ENCODE assay signal across 21 cellular contexts in genomic region chr20:33278700-33279099, GRCh38. TPM values are rescaled to one million over a fixed set of nuclear protein-coding genes. Genes with fewer than 3 reads are reported as not detected.
DNase-seq lines count a peak whose midpoint lies in the region; ATAC-seq, FAIRE-seq and TF ChIP-seq lines count a peak whose summit lies in the region.
"Had no signal": no experiment of that assay in that cellular context is flagged by ENCODE, and none has a peak within 500 bp of the region (broad histone marks: within the 10 kb centered on the region; RNA-seq: fewer than 3 reads in every experiment).

No MANE protein-coding gene starts in this region.

- no peak for FAIRE-seq in HepG2 (lab: Jason Lieb, UNC)
- FAIRE-seq: D721Med, G401.6, GM12891 had no signal

- H3K27me3 ChIP-seq in body of pancreas (no peaks in the 10 kb centered on the region), HepG2 (ENCODE audit: control insufficient read depth in 1 of 2, insufficient read depth in 2 of 2, low read length in 2 of 2) (peaks cover 3 to 6% of the 10 kb centered on the region in 2 experiments; a peak in 2 of 5 replicates)

- no peaks in the 10 kb centered on the region for H4K20me1 ChIP-seq in HepG2 (ENCODE audit: insufficient read depth, low read length)

- in situ Hi-C loops in HepG2 (cut with HindIII; ENCODE audit: extremely low pct_ligation_motif_present, low pct_unique_long_range_greater_than_20kb): no loop called here

- ATAC-seq in left ventricle myocardium superior (no peak), body of pancreas (no peak), HepG2 (no peak), GM19452 (IDR thresholded peaks at IDR 0.05; ENCODE audit: unreplicated experiment) (no peak), GM18868 (IDR thresholded peaks at IDR 0.05; ENCODE audit: unreplicated experiment) (no peak)
- ATAC-seq: GM23338, HCT116 had no signal

- no peak overlapping the region for H3K9ac ChIP-seq in HepG2 (ENCODE audit: insufficient read depth, low read depth, low read length)

- no peak for TF ChIP-seq CTCF in body of pancreas (IDR thresholded peaks at IDR 0.05)
- no peak for TF ChIP-seq CTCF in HepG2 (CRISPR knock-in tag; IDR thresholded peaks at IDR 0.05)

- H3K4me2 ChIP-seq in HepG2 (ENCODE audit: low read depth, low read length): no peak overlapping the region
- H3K4me2 ChIP-seq: GM23338 had no signal

- peaks cover 17% of the 10 kb centered on the region for H3K4me1 ChIP-seq in body of pancreas
- H3K4me1 ChIP-seq in HepG2 (ENCODE audit: insufficient read depth, low read length): peaks cover 89% of the 10 kb centered on the region

- H3K27ac ChIP-seq in body of pancreas (peak overlapping the region in 3 of 4 donors; percentile 82 to 91 (median 82)), HepG2 (ENCODE audit: extremely low read length, insufficient read depth, low read length) (no peak overlapping the region)

- TF ChIP-seq EP300 in HepG2 (IDR thresholded peaks at IDR 0.05; ENCODE audit: low read depth in 2 of 2, low read length in 2 of 2) (no peak; a peak in 1 of 4 replicates), HepG2 (CRISPR knock-in tag; IDR thresholded peaks at IDR 0.05; ENCODE audit: borderline replicate concordance) (no peak)

- H3K4me3 ChIP-seq in body of pancreas (no peak overlapping the region), HepG2 (replicated peaks in 1 of 3; ENCODE audit: insufficient read depth in 1 of 3, low read depth in 2 of 3, low read length in 3 of 3) (no peak overlapping the region)
- H3K4me3 ChIP-seq: GM23338 had no signal

- CTCF ChIA-PET in HepG2 (lab: Yijun Ruan, JAX; ENCODE audit: low intra/inter-chr PET ratio, low total read pairs): no interaction called here

- H2AFZ ChIP-seq in HepG2 (ENCODE audit: low read length): no peak overlapping the region

- WGBS in body of pancreas, 2 donors: 51 to 59% methylated on average over 3 of the region's 3 CpGs
- WGBS in HepG2 (ENCODE audit: low lambda C conversion rate): 12% methylated on average over 3 of the region's 3 CpGs

- DNase-seq in cardiac septum (ENCODE audit: low spot score) (peak; percentile 12), left ventricle myocardium superior (no peak), body of pancreas (no peak), HepG2 (ENCODE audit: low spot score) (no peak), inferior parietal cortex (ENCODE audit: extremely low spot score) (no peak), NCI-H1105 treated with DMSO at 0.1 percent for 48 hours (lab: John Stamatoyannopoulos, UW) (no peak)
- DNase-seq: 8988T; CD4-positive, CD25-positive, alpha-beta regulatory T cell; CD8-positive, alpha-beta memory T cell; COR-L47; H7; HFFc6 had no signal

- BruUV-seq in HepG2 (replicated peaks; lab: Mats Ljungman, UMichigan): no TSS peak

- TF ChIP-seq POLR2A in body of pancreas (IDR thresholded peaks at IDR 0.05) (no peak), HepG2 (IDR thresholded peaks at IDR 0.05; ENCODE audit: insufficient read depth in 1 of 2, low read depth in 2 of 2, low read length in 2 of 2) (no peak)

- intact Hi-C loops in cardiac septum (cut with DNase I) (no loop called here), left ventricle myocardium superior (cut with micrococcal nuclease) (no loop called here), body of pancreas (cut with DNase I) (no loop called here), HepG2 (cut with micrococcal nuclease; ENCODE audit: unreplicated experiment) (no loop called here)

- TF ChIP-seq RAD21 in HepG2 (CRISPR knock-in tag; IDR thresholded peaks at IDR 0.05): no peak

- H3K36me3 ChIP-seq in body of pancreas (replicated peaks in 1 of 2; ENCODE audit: insufficient read depth in 1 of 2, low read depth in 2 of 2): no peaks in the 10 kb centered on the region
- no peaks in the 10 kb centered on the region for H3K36me3 ChIP-seq in HepG2 (replicated peaks in 1 of 2; ENCODE audit: control insufficient read depth in 1 of 2, insufficient read depth in 2 of 2, low read length in 2 of 2)

- H3K9me3 ChIP-seq in body of pancreas (no peaks in the 10 kb centered on the region), HepG2 (ENCODE audit: low read length) (no peaks in the 10 kb centered on the region)

- POLR2A ChIA-PET in HepG2 (lab: Yijun Ruan, JAX): no interaction called here

- no peaks in the 10 kb centered on the region for H3K79me2 ChIP-seq in HepG2 (ENCODE audit: insufficient read depth, low read length)

TF ChIP-seq in HepG2, 621 proteins besides CTCF, POLR2A, EP300 and RAD21 (continues in another document):
- no peak for TF ChIP-seq AHR (CRISPR knock-in tag; IDR thresholded peaks at IDR 0.05)
- TF ChIP-seq RELA (CRISPR knock-in tag; IDR thresholded peaks at IDR 0.05): no peak
- TF ChIP-seq REPIN1 (CRISPR knock-in tag; IDR thresholded peaks at IDR 0.05; ENCODE audit: borderline replicate concordance, low read depth): no peak
- no peak for TF ChIP-seq ZNF598 (CRISPR knock-in tag; IDR thresholded peaks at IDR 0.05; ENCODE audit: borderline replicate concordance)
- TF ChIP-seq SMAD1 (CRISPR knock-in tag; IDR thresholded peaks at IDR 0.05; ENCODE audit: borderline replicate concordance, low read depth): no peak
- TF ChIP-seq U2AF2 (IDR thresholded peaks at IDR 0.05; ENCODE audit: low read depth, low read length): no peak
- TF ChIP-seq NR2F2 (IDR thresholded peaks at IDR 0.05; ENCODE audit: borderline replicate concordance, low read depth): peak; percentile 88
- TF ChIP-seq BRF2 (CRISPR knock-in tag; IDR thresholded peaks at IDR 0.05): no peak
- TF ChIP-seq IRX3 (CRISPR knock-in tag; IDR thresholded peaks at IDR 0.05; ENCODE audit: borderline replicate concordance, low read depth): no peak

RNA-seq across cellular contexts. Expression of gene BPIFB1, which starts 4.3 kb away (rescaled TPM):
- total RNA-seq in cardiac septum: not detected
- total RNA-seq in left ventricle myocardium superior: not detected
- total RNA-seq in body of pancreas: not detected
- total RNA-seq in HepG2 (2016; rRNA removed; fragmentation: Illumina TruSeq; extraction: Trizol): 0.18 and 0.82 TPM in 2 replicates
- 0.18 TPM in 1 of 2 replicates, not detected in the other for total RNA-seq in HepG2 (2016; cell fraction: cytosol; rRNA removed; fragmentation: Illumina TruSeq; extraction: Trizol; ENCODE audit: low read depth)
- 0.34 and 0.56 TPM in 2 replicates for total RNA-seq in HepG2 (2016; cell fraction: insoluble cytoplasmic fraction; rRNA removed; fragmentation: Illumina TruSeq; extraction: Trizol)
- total RNA-seq in HepG2 (2016; cell fraction: membrane; rRNA removed; fragmentation: Illumina TruSeq; extraction: Trizol): 0.28 TPM in 2 replicates
- 0.59 and 0.75 TPM in 2 replicates for total RNA-seq in HepG2 (2016; cell fraction: nucleus; rRNA removed; fragmentation: Illumina TruSeq; extraction: Trizol)
- polyA plus RNA-seq in HepG2 (2011; rRNA removed): 4.4 and 9.2 TPM in 2 replicates
- polyA plus RNA-seq in HepG2 (2011; cell fraction: cytosol; rRNA removed): 3.2 and 5.0 TPM in 2 replicates
- 5.1 and 7.3 TPM in 2 replicates for polyA plus RNA-seq in HepG2 (2011; cell fraction: nucleus; rRNA removed)
- 7.9 and 12.0 TPM in 2 replicates for polyA plus RNA-seq in HepG2 (2012)
- polyA plus RNA-seq in HepG2 (2016; cell fraction: cytosol; fragmentation: Illumina TruSeq; extraction: Trizol; ENCODE audit: low read depth): 0.26 and 0.36 TPM in 2 replicates
- 0.54 and 0.91 TPM in 2 replicates for polyA plus RNA-seq in HepG2 (2016; cell fraction: insoluble cytoplasmic fraction; fragmentation: Illumina TruSeq; extraction: Trizol; ENCODE audit: low read depth)
- polyA plus RNA-seq in HepG2 (2016; cell fraction: membrane; fragmentation: Illumina TruSeq; extraction: Trizol; ENCODE audit: low read depth): 0.17 and 0.40 TPM in 2 replicates
- polyA plus RNA-seq in HepG2 (2016; cell fraction: nucleus; fragmentation: Illumina TruSeq; extraction: Trizol; ENCODE audit: insufficient read depth, low read depth): 0.97 and 1.00 TPM in 2 replicates
- 3.7 TPM in 1 of 2 replicates, not detected in the other for polyA minus RNA-seq in HepG2 (2011; rRNA and poly(A)+ RNA removed; ENCODE audit: low replicate concordance)
- polyA minus RNA-seq in HepG2 (2011; cell fraction: cytosol; rRNA and poly(A)+ RNA removed): 0.44 and 1.6 TPM in 2 replicates
- 1.7 and 2.0 TPM in 2 replicates for polyA minus RNA-seq in HepG2 (2011; cell fraction: nucleus; rRNA and poly(A)+ RNA removed)
- total RNA-seq: A673; CD4-positive, CD25-positive, alpha-beta regulatory T cell; CD8-positive, alpha-beta memory T cell; GM23338; H7; HFFc6 had no signal
- polyA plus RNA-seq: AG04450; CD4-positive, CD25-positive, alpha-beta regulatory T cell; CD8-positive, alpha-beta memory T cell; GM23338 had no signal

RNA-seq across cellular contexts. Expression of gene BPIFA1, which starts 42.9 kb away (rescaled TPM):
- total RNA-seq in cardiac septum (not detected), left ventricle myocardium superior (not detected), body of pancreas (not detected), HepG2 (2016; rRNA removed; fragmentation: Illumina TruSeq; extraction: Trizol) (not detected in 2 replicates)
- total RNA-seq in HepG2 (2016; cell fraction: cytosol; rRNA removed; fragmentation: Illumina TruSeq; extraction: Trizol; ENCODE audit: low read depth): not detected in 2 replicates
- not detected in 2 replicates for total RNA-seq in HepG2 (2016; cell fraction: insoluble cytoplasmic fraction; rRNA removed; fragmentation: Illumina TruSeq; extraction: Trizol)
- not detected in 2 replicates for total RNA-seq in HepG2 (2016; cell fraction: membrane; rRNA removed; fragmentation: Illumina TruSeq; extraction: Trizol)
- total RNA-seq in HepG2 (2016; cell fraction: nucleus; rRNA removed; fragmentation: Illumina TruSeq; extraction: Trizol): not detected in 2 replicates
- polyA plus RNA-seq in HepG2 (2011; rRNA removed): not detected in 2 replicates
- polyA plus RNA-seq in HepG2 (2011; cell fraction: cytosol; rRNA removed): not detected in 2 replicates
- not detected in 2 replicates for polyA plus RNA-seq in HepG2 (2011; cell fraction: nucleus; rRNA removed)
- polyA plus RNA-seq in HepG2 (2012): not detected in 2 replicates
- polyA plus RNA-seq in HepG2 (2016; cell fraction: cytosol; fragmentation: Illumina TruSeq; extraction: Trizol; ENCODE audit: low read depth): not detected in 2 replicates
- polyA plus RNA-seq in HepG2 (2016; cell fraction: insoluble cytoplasmic fraction; fragmentation: Illumina TruSeq; extraction: Trizol; ENCODE audit: low read depth): not detected in 2 replicates
- polyA plus RNA-seq in HepG2 (2016; cell fraction: membrane; fragmentation: Illumina TruSeq; extraction: Trizol; ENCODE audit: low read depth): not detected in 2 replicates
- not detected in 2 replicates for polyA plus RNA-seq in HepG2 (2016; cell fraction: nucleus; fragmentation: Illumina TruSeq; extraction: Trizol; ENCODE audit: insufficient read depth, low read depth)
- not detected in 2 replicates for polyA minus RNA-seq in HepG2 (2011; rRNA and poly(A)+ RNA removed; ENCODE audit: low replicate concordance)
- not detected in 2 replicates for polyA minus RNA-seq in HepG2 (2011; cell fraction: cytosol; rRNA and poly(A)+ RNA removed)
- polyA minus RNA-seq in HepG2 (2011; cell fraction: nucleus; rRNA and poly(A)+ RNA removed): not detected in 2 replicates
- total RNA-seq: A673; CD4-positive, CD25-positive, alpha-beta regulatory T cell; CD8-positive, alpha-beta memory T cell; GM23338; H7; HFFc6 had no signal
- polyA plus RNA-seq: AG04450; CD4-positive, CD25-positive, alpha-beta regulatory T cell; CD8-positive, alpha-beta memory T cell; GM23338 had no signal
